10 cellular contexts compared by ENCODE assay signal in genomic region chr15:82021992-82022391, GRCh38. TPM values are rescaled to one million over a fixed set of nuclear protein-coding genes. Genes with fewer than 3 reads are reported as not detected.
DNase-seq lines count a peak whose midpoint lies in the region; ATAC-seq, FAIRE-seq and TF ChIP-seq lines count a peak whose summit lies in the region.
"Had no signal": no experiment of that assay in that cellular context is flagged by ENCODE, and none has a peak within 500 bp of the region (broad histone marks: within the 10 kb centered on the region; RNA-seq: fewer than 3 reads in every experiment).

No MANE protein-coding gene starts in this region.

- peak overlapping the region; percentile 42 for H3K4me3 Mint-ChIP-seq in MCF 10A (ENCODE audit: unreplicated experiment)
- H3K4me3 Mint-ChIP-seq: activated naive CD4-positive, alpha-beta T cell treated with anti-CD3 and anti-CD28 coated beads, Interleukin-2, amount 50 U/mL, for 24 hours had no signal

- no peak overlapping the region for H3K4me3 ChIP-seq in skeletal muscle cell (ENCODE audit: low read depth, low read length)
- H3K4me3 ChIP-seq: esophagus muscularis mucosa had no signal

- BruUV-seq in MCF 10A (replicated peaks; lab: Mats Ljungman, UMichigan) = no TSS peak

- no peak for FAIRE-seq in HTR-8/SVneo (lab: Jason Lieb, UNC)

- DNase-seq in HTR-8/SVneo (ENCODE audit: insufficient read length, low spot score) (peak; percentile 66), NCI-H2227 treated with DMSO at 0.1 percent for 48 hours (lab: John Stamatoyannopoulos, UW) (peak; percentile 55), MCF 10A (ENCODE audit: unreplicated experiment) (peak; percentile 90), skeletal muscle cell (ENCODE audit: low read depth) (peak; percentile 67), OCI-M2 (lab: John Stamatoyannopoulos, UW; ENCODE audit: unreplicated experiment) (no peak)
- DNase-seq: mesendoderm had no signal

- intact Hi-C loops in MCF 10A (cut with micrococcal nuclease) = no loop called here

- ATAC-seq in HG03159 (IDR thresholded peaks at IDR 0.05; ENCODE audit: unreplicated experiment) (no peak), HG02840 (IDR thresholded peaks at IDR 0.05; ENCODE audit: low FRiP score, unreplicated experiment) (no peak)

- no peaks in the 10 kb centered on the region for H3K9me3 Mint-ChIP-seq in MCF 10A (ENCODE audit: unreplicated experiment)
- H3K9me3 Mint-ChIP-seq: activated naive CD4-positive, alpha-beta T cell treated with anti-CD3 and anti-CD28 coated beads, Interleukin-2, amount 50 U/mL, for 24 hours had no signal

- no peaks in the 10 kb centered on the region for H3K27me3 Mint-ChIP-seq in MCF 10A (ENCODE audit: insufficient read depth, unreplicated experiment)

- POLR2A ChIA-PET in MCF 10A (lab: Yijun Ruan, JAX) = interaction anchor here (0.6 to 1.4 kb wide), 4 partner anchors 9 to 1150 kb away, joined by 3 to 5 read pairs (median 3); partner anchors contain the start of gene MEX3B

- no peak for TF ChIP-seq CTCF in MCF 10A (IDR thresholded peaks at IDR 0.05; ENCODE audit: unreplicated experiment)

- CTCF ChIA-PET in MCF 10A (lab: Yijun Ruan, JAX) = interaction anchor here (0.6 to 0.7 kb wide), 2 partner anchors 17 to 51 kb away, joined by 3 read pairs; no protein-coding TSS in a partner anchor

- peak overlapping the region; percentile 85 for H3K27ac Mint-ChIP-seq in MCF 10A (ENCODE audit: low read depth, unreplicated experiment)
- H3K27ac Mint-ChIP-seq: activated naive CD4-positive, alpha-beta T cell treated with anti-CD3 and anti-CD28 coated beads, Interleukin-2, amount 50 U/mL, for 24 hours had no signal

- peaks cover 24% of the 10 kb centered on the region for H3K4me1 Mint-ChIP-seq in MCF 10A (ENCODE audit: insufficient read depth, unreplicated experiment)
- H3K4me1 Mint-ChIP-seq: activated naive CD4-positive, alpha-beta T cell treated with anti-CD3 and anti-CD28 coated beads, Interleukin-2, amount 50 U/mL, for 24 hours had no signal

- H3K36me3 Mint-ChIP-seq in MCF 10A (ENCODE audit: insufficient read depth, unreplicated experiment) = no peaks in the 10 kb centered on the region
- H3K36me3 Mint-ChIP-seq: activated naive CD4-positive, alpha-beta T cell treated with anti-CD3 and anti-CD28 coated beads, Interleukin-2, amount 50 U/mL, for 24 hours had no signal

RNA-seq across cellular contexts. Expression of gene MEX3B, which starts 23.8 kb away (rescaled TPM):
- 4.6 and 5.3 TPM in 2 replicates for total RNA-seq in MCF 10A (2022)
